ENCODE assay signal across 8 cellular contexts in the genomic region with DNA sequence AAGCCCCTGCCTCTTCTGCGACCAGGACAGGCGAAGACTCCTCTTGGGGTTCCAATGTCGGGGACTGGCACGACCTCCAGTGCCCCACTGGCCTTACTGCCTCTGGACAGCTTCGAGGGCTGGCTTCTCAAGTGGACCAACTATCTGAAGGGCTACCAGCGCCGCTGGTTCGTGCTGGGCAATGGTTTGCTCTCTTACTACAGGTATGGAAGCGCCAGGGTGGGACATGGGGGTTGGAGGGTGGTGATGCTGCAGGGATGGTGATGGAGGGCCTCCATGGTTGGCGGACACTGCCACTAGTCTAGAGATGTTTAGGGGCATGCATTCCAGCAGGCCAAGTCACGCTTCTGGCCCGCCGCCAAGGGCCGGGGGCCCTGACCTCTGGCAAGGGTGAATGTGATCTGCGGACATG. TPM values are rescaled to one million over a fixed set of nuclear protein-coding genes. Genes with fewer than 3 reads are reported as not detected.
DNase-seq lines count a peak whose midpoint lies in the region; ATAC-seq and TF ChIP-seq lines count a peak whose summit lies in the region.

No MANE protein-coding gene starts in this region.

- TF ChIP-seq POLR2A in upper lobe of left lung (IDR thresholded peaks at IDR 0.05), result no peak

- H3K4me3 Mint-ChIP-seq in activated naive CD4-positive, alpha-beta T cell treated with anti-CD3 and anti-CD28 coated beads, Interleukin-2, amount 10 ng/mL, durations not matched to agents 7 days and 5 days, result peak overlapping the region; percentile 49

- H3K4me1 Mint-ChIP-seq in activated naive CD4-positive, alpha-beta T cell treated with anti-CD3 and anti-CD28 coated beads, Interleukin-2, amount 10 ng/mL, durations not matched to agents 7 days and 5 days, result peaks cover 13% of the 10 kb centered on the region

- ATAC-seq in upper lobe of left lung (ENCODE audit: low FRiP score in 2 of 2) (peak; percentile 30 to 52), GM19324 (IDR thresholded peaks at IDR 0.05; ENCODE audit: low FRiP score, unreplicated experiment) (no peak), GM21528 (IDR thresholded peaks at IDR 0.05; ENCODE audit: low FRiP score, unreplicated experiment) (no peak)

- no peak for DNase-seq in activated naive CD4-positive, alpha-beta T cell treated with anti-CD3 and anti-CD28 coated beads, Interleukin-2, amount 10 ng/mL, durations not matched to agents 7 days and 5 days
- DNase-seq in activated naive CD4-positive, alpha-beta T cell treated with Interleukin-2 at 50 U/mL for 16 hours, result no peak
- DNase-seq in colonic mucosa (no peak), midbrain (lab: John Stamatoyannopoulos, UW) (peak; percentile 29), upper lobe of left lung (peak; percentile 41 to 85), pons (ENCODE audit: low spot score) (no peak)

- H3K4me1 ChIP-seq in colonic mucosa (no peaks in the 10 kb centered on the region), upper lobe of left lung (peaks cover 5 to 17% (median 14%) of the 10 kb centered on the region in 4 donors)

- H3K27ac Mint-ChIP-seq in activated naive CD4-positive, alpha-beta T cell treated with anti-CD3 and anti-CD28 coated beads, Interleukin-2, amount 10 ng/mL, durations not matched to agents 7 days and 5 days, result no peak overlapping the region

- no peaks in the 10 kb centered on the region for H3K9me3 Mint-ChIP-seq in activated naive CD4-positive, alpha-beta T cell treated with anti-CD3 and anti-CD28 coated beads, Interleukin-2, amount 10 ng/mL, durations not matched to agents 7 days and 5 days

- TF ChIP-seq EP300 in upper lobe of left lung (IDR thresholded peaks at IDR 0.05), result no peak

- WGBS in upper lobe of left lung, 2 donors, result 58 to 76% methylated on average over 9 to 15 of the region's 15 CpGs

- no peaks in the 10 kb centered on the region for H3K36me3 ChIP-seq in colonic mucosa
- H3K36me3 ChIP-seq in upper lobe of left lung, result no peaks in the 10 kb centered on the region

- H3K9me3 ChIP-seq in colonic mucosa (no peaks in the 10 kb centered on the region), upper lobe of left lung (no peaks in the 10 kb centered on the region)

- no peak overlapping the region for H3K27ac ChIP-seq in colonic mucosa
- H3K27ac ChIP-seq in upper lobe of left lung, result peak overlapping the region in 1 of 4 donors; percentile 62

- H3K4me3 ChIP-seq in colonic mucosa (peak overlapping the region; percentile 57), upper lobe of left lung (peak overlapping the region in 3 of 4 donors; percentile 52 to 67 (median 65))

- H3K27me3 Mint-ChIP-seq in activated naive CD4-positive, alpha-beta T cell treated with anti-CD3 and anti-CD28 coated beads, Interleukin-2, amount 10 ng/mL, durations not matched to agents 7 days and 5 days, result peaks cover 46% of the 10 kb centered on the region

- TF ChIP-seq CTCF in colonic mucosa (IDR thresholded peaks at IDR 0.05) (no peak), upper lobe of left lung (IDR thresholded peaks at IDR 0.05) (no peak)

- intact Hi-C loops in colonic mucosa (cut with DNase I), result no loop called here

- H3K9ac ChIP-seq in colonic mucosa (ENCODE audit: low read depth in 2 of 2, low read length in 2 of 2), result peak overlapping the region; percentile 40 to 48

- no peaks in the 10 kb centered on the region for H3K27me3 ChIP-seq in colonic mucosa
- H3K27me3 ChIP-seq in upper lobe of left lung, result no peaks in the 10 kb centered on the region

- CTCF ChIA-PET in activated naive CD4-positive, alpha-beta T cell treated with anti-CD3 and anti-CD28 coated beads, Interleukin-2, amount 10 ng/mL, durations not matched to agents 7 days and 5 days (lab: Charles Lee), result interaction anchor here (1.2 to 4.9 kb wide), 3 partner anchors 47 to 60 kb away, joined by 3 to 19 read pairs (median 7); no protein-coding TSS in a partner anchor

- H3K36me3 Mint-ChIP-seq in activated naive CD4-positive, alpha-beta T cell treated with anti-CD3 and anti-CD28 coated beads, Interleukin-2, amount 10 ng/mL, durations not matched to agents 7 days and 5 days, result no peaks in the 10 kb centered on the region

RNA-seq across cellular contexts. Expression of a gene that starts 0.7 kb away (rescaled TPM):
- 1 to 10 TPM; 3.2 to 4.3 TPM for total RNA-seq in colonic mucosa
- 10 to 100 TPM in 2 of 6 donors, 1 to 10 TPM in 4; 3.5 to 14.5 (median 5.0) TPM for total RNA-seq in upper lobe of left lung

RNA-seq across cellular contexts. Expression of a gene that starts 27.7 kb away (rescaled TPM):
- 10 to 100 TPM; 15.2 to 17.1 TPM for total RNA-seq in colonic mucosa
- 10 to 100 TPM; 13.0 to 40.9 (median 29.4) TPM for total RNA-seq in upper lobe of left lung

RNA-seq across cellular contexts. Expression of a gene that starts 59.8 kb away (rescaled TPM):
- total RNA-seq in colonic mucosa (1 to 10 TPM; 5.7 to 7.0 TPM), upper lobe of left lung (10 to 100 TPM in 2 of 6 donors, 1 to 10 TPM in 4; 1.3 to 14.7 (median 5.8) TPM)

Comparison
In these comparisons a context has a peak if more than half of its experiments do, and no peak if none do; other contexts are left out.
1. DNase-seq: peak in midbrain (single experiment) and upper lobe of left lung (2 of 2); none in activated naive CD4-positive, alpha-beta T cell treated with anti-CD3 and anti-CD28 coated beads, Interleukin-2, amount 10 ng/mL, durations not matched to agents 7 days and 5 days (single experiment), activated naive CD4-positive, alpha-beta T cell treated with Interleukin-2 at 50 U/mL for 16 hours (single experiment), colonic mucosa (single experiment) and pons (single experiment).
2. ATAC-seq: peak in upper lobe of left lung (2 of 2); none in GM19324 (single experiment) and GM21528 (single experiment).